In the genomic region with DNA sequence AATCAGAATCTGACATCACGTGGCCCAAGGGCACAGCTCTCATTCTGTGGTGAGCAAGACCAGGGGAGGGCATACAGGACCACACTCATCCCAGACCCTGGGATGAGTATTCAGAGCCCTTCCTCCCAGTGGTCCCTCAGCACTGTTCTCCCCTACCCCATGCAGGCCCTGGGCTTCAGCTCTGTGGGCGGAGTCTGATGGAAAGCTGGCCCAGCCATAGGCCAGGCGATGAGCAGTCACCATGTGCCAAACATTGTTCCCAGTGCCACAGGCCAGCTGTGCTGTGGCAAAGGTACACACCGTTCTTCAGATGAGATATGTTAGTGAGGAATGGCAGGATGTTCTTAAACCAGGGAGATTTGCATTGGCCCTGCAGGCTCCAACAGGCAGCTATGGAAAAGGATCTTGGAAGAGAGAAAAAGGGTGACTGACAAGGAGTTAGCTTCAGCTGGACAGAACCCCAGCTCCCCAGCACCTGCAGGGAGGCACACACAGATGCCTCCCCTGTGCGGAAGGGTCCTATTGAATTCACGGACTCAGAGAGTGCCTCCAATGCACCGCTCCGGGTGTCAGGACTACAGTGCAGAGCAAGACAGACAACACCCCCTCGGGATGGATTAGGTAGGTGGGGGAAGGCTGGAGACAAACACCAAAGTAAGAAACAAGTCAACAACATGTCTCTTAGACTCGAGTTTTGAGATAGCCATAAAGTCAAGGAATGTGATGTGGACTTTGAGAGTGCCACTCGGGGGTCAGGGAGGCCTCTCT, we compare ENCODE assay signal across 15 cellular contexts.
"Had no signal": no experiment of that assay in that cellular context is flagged by ENCODE, and none has a peak within 500 bp of the region (broad histone marks: within the 10 kb centered on the region; RNA-seq: fewer than 3 reads in every experiment).

No MANE protein-coding gene starts in this region.

- H3K4me1 Mint-ChIP-seq: central memory CD8-positive, alpha-beta T cell; stimulated activated naive B cell treated with anti-CD40 and anti-IgM and Interleukin-4, amounts not matched to agents 10 μg/mL and 1 μg/mL and 100 μg/mL, for 72 hours; stimulated activated naive CD8-positive, alpha-beta T cell treated with anti-CD3 and anti-CD28 coated beads, Interleukin-15, amount 100 ng/mL, for 72 hours had no signal

- H3K27me3 ChIP-seq: breast epithelium, foreskin keratinocyte, heart right ventricle, pancreas, right lobe of liver, testis, tibial nerve had no signal

- H3K9me3 ChIP-seq: breast epithelium, heart right ventricle, pancreas, prostate gland, right lobe of liver, testis, tibial nerve had no signal

- ATAC-seq: effector memory CD8-positive, alpha-beta T cell; foreskin keratinocyte; pancreas; right lobe of liver; stimulated activated naive B cell treated with anti-CD40 and anti-IgM and Interleukin-4, amounts not matched to agents 10 μg/mL and 1 μg/mL and 100 μg/mL, for 72 hours; stimulated activated naive CD8-positive, alpha-beta T cell treated with anti-CD3 and anti-CD28 coated beads, Interleukin-15, amount 100 ng/mL, for 72 hours had no signal

- H3K27ac Mint-ChIP-seq: effector memory CD8-positive, alpha-beta T cell; stimulated activated naive B cell treated with anti-CD40 and anti-IgM and Interleukin-4, amounts not matched to agents 10 μg/mL and 1 μg/mL and 100 μg/mL, for 72 hours had no signal

- H3K36me3 Mint-ChIP-seq: stimulated activated naive B cell treated with anti-CD40 and anti-IgM and Interleukin-4, amounts not matched to agents 10 μg/mL and 1 μg/mL and 100 μg/mL, for 72 hours had no signal

- H3K4me3 Mint-ChIP-seq: central memory CD8-positive, alpha-beta T cell; effector memory CD8-positive, alpha-beta T cell; stimulated activated naive B cell treated with anti-CD40 and anti-IgM and Interleukin-4, amounts not matched to agents 10 μg/mL and 1 μg/mL and 100 μg/mL, for 72 hours; stimulated activated naive CD8-positive, alpha-beta T cell treated with anti-CD3 and anti-CD28 coated beads, Interleukin-15, amount 100 ng/mL, for 72 hours had no signal

- H3K9me3 Mint-ChIP-seq: central memory CD8-positive, alpha-beta T cell; stimulated activated naive B cell treated with anti-CD40 and anti-IgM and Interleukin-4, amounts not matched to agents 10 μg/mL and 1 μg/mL and 100 μg/mL, for 72 hours had no signal

- H3K27me3 Mint-ChIP-seq: stimulated activated naive B cell treated with anti-CD40 and anti-IgM and Interleukin-4, amounts not matched to agents 10 μg/mL and 1 μg/mL and 100 μg/mL, for 72 hours; stimulated activated naive CD8-positive, alpha-beta T cell treated with anti-CD3 and anti-CD28 coated beads, Interleukin-15, amount 100 ng/mL, for 72 hours had no signal

- H3K4me3 ChIP-seq: breast epithelium, heart right ventricle, pancreas, prostate gland, right lobe of liver, tibial nerve had no signal

- H3K36me3 ChIP-seq: breast epithelium, heart right ventricle, pancreas, prostate gland, right lobe of liver, tibial nerve had no signal

- DNase-seq: effector memory CD8-positive, alpha-beta T cell; foreskin keratinocyte; heart right ventricle; mammary epithelial cell; nucleus accumbens; pancreas; right lobe of liver; stimulated activated CD4-positive, alpha-beta T cell treated with anti-CD3 and anti-CD28 coated beads, Interleukin-4, amount 100 ng/mL, for 1 hour; stimulated activated naive B cell treated with anti-CD40 and anti-IgM and Interleukin-4, amounts not matched to agents 10 μg/mL and 1 μg/mL and 100 μg/mL, for 72 hours; stimulated activated naive CD8-positive, alpha-beta T cell treated with anti-CD3 and anti-CD28 coated beads, Interleukin-15, amount 100 ng/mL, for 72 hours; testis had no signal

- H3K4me1 ChIP-seq: breast epithelium, foreskin keratinocyte, pancreas, prostate gland, right lobe of liver had no signal

- H3K27ac ChIP-seq: breast epithelium, foreskin keratinocyte, heart right ventricle, pancreas, prostate gland, right lobe of liver, testis, tibial nerve had no signal
